In the genomic region with DNA sequence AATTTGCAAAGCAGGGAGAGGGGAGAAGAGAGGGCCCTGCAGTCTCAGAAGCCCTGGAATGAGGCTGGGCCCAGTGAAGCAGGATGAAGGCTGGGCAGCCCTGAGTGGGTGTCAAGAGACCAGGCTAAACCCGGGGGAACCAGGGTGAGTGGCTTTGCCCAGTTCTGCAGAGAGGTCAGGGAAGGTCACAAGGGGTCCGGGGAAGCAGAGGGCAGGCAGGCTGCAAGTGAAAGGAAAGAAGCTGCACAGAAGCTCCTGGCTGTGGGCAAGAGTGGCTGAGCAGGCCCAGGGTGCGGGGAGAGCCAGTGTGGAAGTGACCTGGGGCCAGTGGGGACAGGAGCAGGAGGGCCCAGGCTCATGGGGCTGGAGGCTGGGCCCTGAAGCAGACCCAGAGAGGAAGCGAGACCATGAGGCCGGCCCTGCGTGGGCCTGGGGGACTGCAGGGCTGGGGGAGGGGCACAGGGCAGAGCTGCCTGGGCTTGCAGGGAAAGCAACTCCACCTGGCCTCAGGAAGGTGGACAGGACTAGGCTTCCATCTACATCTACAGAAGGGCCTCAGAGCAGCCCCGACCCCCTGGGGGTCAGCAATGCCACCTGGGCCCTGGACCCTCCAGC, we compare ENCODE assay signal across 26 cellular contexts. TPM values are rescaled to one million over a fixed set of nuclear protein-coding genes. Genes with fewer than 3 reads are reported as not detected.
"Had no signal": no experiment of that assay in that cellular context is flagged by ENCODE, and none has a peak within 500 bp of the region (broad histone marks: within the 10 kb centered on the region; RNA-seq: fewer than 3 reads in every experiment).

No MANE protein-coding gene starts in this region.

- H3K36me3 Mint-ChIP-seq: immature natural killer cell had no signal

- H3K27ac Mint-ChIP-seq: activated B cell treated with CpG ODN at 0.5 μM for 24 hours; activated CD8-positive, alpha-beta T cell treated with anti-CD3 and anti-CD28 coated beads for 36 hours; activated naive CD4-positive, alpha-beta T cell treated with anti-CD3 and anti-CD28 coated beads for 36 hours; activated naive CD8-positive, alpha-beta T cell treated with anti-CD3 and anti-CD28 coated beads, Interleukin-2, amount 50 U/mL, for 24 hours; activated T-helper 2 cell treated with anti-CD3 and anti-CD28 coated beads, Interferon-gamma antibody, Interleukin-2, Interleukin-4, amounts not matched to agents 10 μg/mL and 5 μg/mL and 100 μg/mL, durations not matched to agents 14 hours and 24 hours and 36 hours; immature natural killer cell had no signal

- DNase-seq: activated B cell treated with CpG ODN at 0.5 μM for 24 hours; activated CD4-positive, alpha-beta T cell treated with anti-CD3 and anti-CD28 coated beads for 48 hours; activated CD8-positive, alpha-beta T cell treated with anti-CD3 and anti-CD28 coated beads for 36 hours; activated naive CD4-positive, alpha-beta T cell treated with anti-CD3 and anti-CD28 coated beads for 36 hours; activated naive CD8-positive, alpha-beta T cell treated with anti-CD3 and anti-CD28 coated beads, Interleukin-2, amount 50 U/mL, for 24 hours; activated T-cell treated with anti-CD3 and anti-CD28 coated beads, Interleukin-2, amount 50 U/mL, for 1 hour; brain microvascular endothelial cell; effector CD4-positive, alpha-beta T cell; heart right ventricle; immature natural killer cell; kidney glomerular epithelial cell; lower lobe of right lung; ovary; sigmoid colon; spleen; stimulated activated naive CD4-positive, alpha-beta T cell; substantia nigra; tibial artery had no signal

- H3K4me1 Mint-ChIP-seq: activated B cell treated with CpG ODN at 0.5 μM for 24 hours; activated naive CD8-positive, alpha-beta T cell treated with anti-CD3 and anti-CD28 coated beads, Interleukin-2, amount 50 U/mL, for 24 hours; central memory CD8-positive, alpha-beta T cell; immature natural killer cell had no signal

- H3K27me3 ChIP-seq: brain microvascular endothelial cell, ovary had no signal

- H3K4me3 Mint-ChIP-seq: activated B cell treated with CpG ODN at 0.5 μM for 24 hours; activated CD8-positive, alpha-beta T cell treated with anti-CD3 and anti-CD28 coated beads for 36 hours; activated naive CD4-positive, alpha-beta T cell treated with anti-CD3 and anti-CD28 coated beads for 36 hours; activated naive CD8-positive, alpha-beta T cell treated with anti-CD3 and anti-CD28 coated beads, Interleukin-2, amount 50 U/mL, for 24 hours; central memory CD8-positive, alpha-beta T cell; immature natural killer cell; neural crest cell had no signal

- H3K4me3 ChIP-seq: coronary artery, gastroesophageal sphincter, heart right ventricle, lower lobe of right lung, ovary, sigmoid colon, SK-N-MC, spleen, tibial artery had no signal

- H3K27ac ChIP-seq: brain microvascular endothelial cell, coronary artery, gastroesophageal sphincter, heart right ventricle, lower lobe of right lung, ovary, sigmoid colon, SK-N-MC, spleen, tibial artery had no signal

- H3K4me1 ChIP-seq: gastroesophageal sphincter, heart right ventricle, lower lobe of right lung, sigmoid colon, spleen had no signal

- H3K9me3 Mint-ChIP-seq: activated CD8-positive, alpha-beta T cell treated with anti-CD3 and anti-CD28 coated beads for 36 hours; activated naive CD8-positive, alpha-beta T cell treated with anti-CD3 and anti-CD28 coated beads, Interleukin-2, amount 50 U/mL, for 24 hours had no signal

- ATAC-seq: activated CD8-positive, alpha-beta T cell treated with anti-CD3 and anti-CD28 coated beads for 36 hours; activated naive CD8-positive, alpha-beta T cell treated with anti-CD3 and anti-CD28 coated beads, Interleukin-2, amount 50 U/mL, for 24 hours; gastroesophageal sphincter had no signal

- H3K36me3 ChIP-seq: brain microvascular endothelial cell, gastroesophageal sphincter, lower lobe of right lung, ovary, sigmoid colon, spleen, tibial artery had no signal

- H3K9me3 ChIP-seq: gastroesophageal sphincter, heart right ventricle, lower lobe of right lung, ovary, sigmoid colon, spleen, tibial artery had no signal

RNA-seq across cellular contexts. Expression of a gene that starts 11.7 kb away (rescaled TPM):
- total RNA-seq: activated B cell treated with CpG ODN at 0.5 μM for 24 hours had no signal
- polyA plus RNA-seq: immature natural killer cell had no signal

RNA-seq across cellular contexts. Expression of a gene that starts 33.5 kb away (rescaled TPM):
- total RNA-seq: activated B cell treated with CpG ODN at 0.5 μM for 24 hours; activated CD8-positive, alpha-beta T cell treated with anti-CD3 and anti-CD28 coated beads for 36 hours; activated naive CD4-positive, alpha-beta T cell treated with anti-CD3 and anti-CD28 coated beads for 36 hours; activated T-helper 2 cell treated with anti-CD3 and anti-CD28 coated beads, Interferon-gamma antibody, Interleukin-2, Interleukin-4, amounts not matched to agents 10 μg/mL and 5 μg/mL and 100 μg/mL, durations not matched to agents 14 hours and 24 hours and 36 hours; gastroesophageal sphincter; lower lobe of right lung; neural crest cell; sigmoid colon; urinary bladder had no signal
- polyA plus RNA-seq: immature natural killer cell, ovary had no signal

RNA-seq across cellular contexts. Expression of a gene that starts 44.2 kb away (rescaled TPM):
- total RNA-seq: activated B cell treated with CpG ODN at 0.5 μM for 24 hours; activated CD8-positive, alpha-beta T cell treated with anti-CD3 and anti-CD28 coated beads for 36 hours; activated naive CD4-positive, alpha-beta T cell treated with anti-CD3 and anti-CD28 coated beads for 36 hours; activated T-helper 2 cell treated with anti-CD3 and anti-CD28 coated beads, Interferon-gamma antibody, Interleukin-2, Interleukin-4, amounts not matched to agents 10 μg/mL and 5 μg/mL and 100 μg/mL, durations not matched to agents 14 hours and 24 hours and 36 hours; heart right ventricle; lower lobe of right lung; sigmoid colon had no signal
- polyA plus RNA-seq: aorta, immature natural killer cell had no signal
